ENCODE assay signal across 28 cellular contexts in the genomic region with DNA sequence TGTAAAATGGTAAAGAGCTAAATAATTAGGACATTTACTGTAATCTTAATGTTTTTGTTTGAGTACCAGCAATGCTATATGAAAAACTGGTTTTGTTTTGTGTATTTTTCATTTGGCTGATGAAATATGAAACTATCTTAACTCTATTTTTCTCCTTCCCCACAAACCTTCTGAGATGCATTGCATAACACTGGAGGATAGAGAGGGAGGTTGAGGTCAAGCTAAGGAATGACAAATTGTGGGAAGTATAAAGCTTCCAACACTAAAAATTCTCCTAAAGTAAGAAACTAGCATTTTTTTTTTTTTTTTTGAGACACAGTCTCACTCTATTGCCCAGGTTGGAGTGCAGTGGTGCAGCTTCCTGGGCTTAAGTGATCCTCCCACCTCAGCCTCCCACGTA. TPM values are rescaled to one million over a fixed set of nuclear protein-coding genes. Genes with fewer than 3 reads are reported as not detected.
DNase-seq lines count a peak whose midpoint lies in the region; TF ChIP-seq lines count a peak whose summit lies in the region.
"Had no signal": no experiment of that assay in that cellular context is flagged by ENCODE, and none has a peak within 500 bp of the region (broad histone marks: within the 10 kb centered on the region; RNA-seq: fewer than 3 reads in every experiment).

No MANE protein-coding gene starts in this region.

- no peaks in the 10 kb centered on the region for H4K20me1 ChIP-seq in osteoblast (ENCODE audit: insufficient read depth, low read length)

- H3K9me3 ChIP-seq in osteoblast (ENCODE audit: low read depth, low read length) (no peaks in the 10 kb centered on the region), left ventricle myocardium inferior (replicated peaks) (no peaks in the 10 kb centered on the region)
- H3K9me3 ChIP-seq: adrenal gland, lower lobe of right lung, tibial nerve had no signal

- no peaks in the 10 kb centered on the region for H3K36me3 ChIP-seq in osteoblast (ENCODE audit: insufficient read depth, low read length)
- H3K36me3 ChIP-seq in left ventricle myocardium inferior, result peaks cover 33% of the 10 kb centered on the region
- H3K36me3 ChIP-seq: adrenal gland had no signal

- H3K36me3 Mint-ChIP-seq in endothelial cell (ENCODE audit: low read depth, unreplicated experiment), result peaks cover 4% of the 10 kb centered on the region
- H3K36me3 Mint-ChIP-seq: natural killer cell treated with Interleukin-12 subunit alpha and Interleukin-12 subunit beta and Interleukin-15 and Interleukin-18, amount 100 ng/mL, for 72 hours had no signal

- H3K4me3 Mint-ChIP-seq in endothelial cell (ENCODE audit: unreplicated experiment), result no peak overlapping the region
- H3K4me3 Mint-ChIP-seq: activated CD4-positive, alpha-beta T cell treated with anti-CD3 and anti-CD28 coated beads, Interleukin-2, amount 10 ng/mL, durations not matched to agents 24 days and 14 days; activated T-cell treated with anti-CD3 and anti-CD28 coated beads, Interleukin-2, amount 50 U/mL, for 4 hours; CD4-positive, CD25-positive, alpha-beta regulatory T cell; effector memory CD8-positive, alpha-beta T cell; GM23338; natural killer cell treated with Interleukin-12 subunit alpha and Interleukin-12 subunit beta and Interleukin-15 and Interleukin-18, amount 100 ng/mL, for 72 hours had no signal

- H3K27ac Mint-ChIP-seq in endothelial cell (ENCODE audit: unreplicated experiment), result no peak overlapping the region
- H3K27ac Mint-ChIP-seq: activated CD4-positive, alpha-beta T cell treated with anti-CD3 and anti-CD28 coated beads, Interleukin-2, amount 10 ng/mL, durations not matched to agents 24 days and 14 days; CD4-positive, CD25-positive, alpha-beta regulatory T cell; effector memory CD8-positive, alpha-beta T cell; natural killer cell treated with Interleukin-12 subunit alpha and Interleukin-12 subunit beta and Interleukin-15 and Interleukin-18, amount 100 ng/mL, for 72 hours had no signal

- peaks cover 5% of the 10 kb centered on the region for H3K4me1 ChIP-seq in osteoblast (ENCODE audit: insufficient read depth, low read length)
- no peaks in the 10 kb centered on the region for H3K4me1 ChIP-seq in left ventricle myocardium inferior
- H3K4me1 ChIP-seq: adrenal gland, lower lobe of right lung, tibial nerve had no signal

- H3K27me3 Mint-ChIP-seq in endothelial cell (ENCODE audit: unreplicated experiment), result no peaks in the 10 kb centered on the region
- H3K27me3 Mint-ChIP-seq: activated CD4-positive, alpha-beta T cell treated with anti-CD3 and anti-CD28 coated beads, Interleukin-2, amount 10 ng/mL, durations not matched to agents 24 days and 14 days; CD4-positive, CD25-positive, alpha-beta regulatory T cell; effector memory CD8-positive, alpha-beta T cell; natural killer cell treated with Interleukin-12 subunit alpha and Interleukin-12 subunit beta and Interleukin-15 and Interleukin-18, amount 100 ng/mL, for 72 hours had no signal

- H3K79me2 ChIP-seq in osteoblast (ENCODE audit: insufficient read depth, low read length), result no peaks in the 10 kb centered on the region

- H2AFZ ChIP-seq in osteoblast (ENCODE audit: low read length), result no peak overlapping the region
- H2AFZ ChIP-seq: GM23338 had no signal

- H3K27ac ChIP-seq in osteoblast (ENCODE audit: low read depth, low read length) (no peak overlapping the region), left ventricle myocardium inferior (replicated peaks) (no peak overlapping the region)
- H3K27ac ChIP-seq: adrenal gland, coronary artery, KMS-11, lower lobe of right lung, tibial nerve had no signal

- no peak overlapping the region for H3K4me3 ChIP-seq in osteoblast (ENCODE audit: insufficient read depth, low read length)
- no peak overlapping the region for H3K4me3 ChIP-seq in left ventricle myocardium inferior
- H3K4me3 ChIP-seq: adrenal gland, coronary artery, GM12878, GM23338, lower lobe of right lung, tibial nerve had no signal

- H3K9me3 Mint-ChIP-seq in endothelial cell (ENCODE audit: unreplicated experiment), result no peaks in the 10 kb centered on the region
- H3K9me3 Mint-ChIP-seq: activated CD4-positive, alpha-beta T cell treated with anti-CD3 and anti-CD28 coated beads, Interleukin-2, amount 10 ng/mL, durations not matched to agents 24 days and 14 days; activated T-cell treated with anti-CD3 and anti-CD28 coated beads, Interleukin-2, amount 50 U/mL, for 4 hours; CD4-positive, CD25-positive, alpha-beta regulatory T cell; effector memory CD8-positive, alpha-beta T cell; GM23338; natural killer cell treated with Interleukin-12 subunit alpha and Interleukin-12 subunit beta and Interleukin-15 and Interleukin-18, amount 100 ng/mL, for 72 hours had no signal

- H3K4me2 ChIP-seq in osteoblast (ENCODE audit: insufficient read depth, low read length), result peak overlapping the region; percentile 18
- H3K4me2 ChIP-seq: GM23338, KMS-11 had no signal

- TF ChIP-seq CTCF in osteoblast (IDR thresholded peaks at IDR 0.05; ENCODE audit: extremely low read depth, low read depth, low read length), result no peak
- no peak for TF ChIP-seq CTCF in left ventricle myocardium inferior (IDR thresholded peaks at IDR 0.05; ENCODE audit: borderline replicate concordance)
- no peak for TF ChIP-seq CTCF in endothelial cell (IDR thresholded peaks at IDR 0.05; ENCODE audit: unreplicated experiment)

- DNase-seq in AG20443 (ENCODE audit: low spot score) (peak; percentile 51), NCI-H226 (peak; percentile 7), dedifferentiated amniotic fluid mesenchymal stem cell (ENCODE audit: extremely low spot score) (peak; percentile 31), osteoblast (ENCODE audit: insufficient read length, low spot score, missing footprints) (peak; percentile 80), left ventricle myocardium inferior (no peak), endothelial cell (ENCODE audit: low spot score) (no peak)
- DNase-seq in stimulated activated CD8-positive, alpha-beta memory T cell treated with anti-CD3 and anti-CD28 coated beads, Interleukin-4, amount 100 ng/mL, for 48 hours, result no peak
- no peak for DNase-seq in activated naive CD4-positive, alpha-beta T cell treated with anti-CD3 and anti-CD28 coated beads, Interleukin-2, amount 50 U/mL, for 16 hours
- DNase-seq: activated CD4-positive, alpha-beta T cell treated with anti-CD3 and anti-CD28 coated beads, Interleukin-2, amount 10 ng/mL, durations not matched to agents 24 days and 14 days; activated gamma-delta T cell treated with Interleukin-2 at 50 U/mL for 16 hours; activated T-cell treated with anti-CD3 and anti-CD28 coated beads, Interleukin-2, amount 50 U/mL, for 4 hours; CD4-positive, CD25-positive, alpha-beta regulatory T cell; DND-41; effector memory CD8-positive, alpha-beta T cell; lower lobe of right lung; NCI-H187; NCI-H2171; NCI-H524; SHP77 treated with DMSO at 0.1 percent for 48 hours; stimulated activated CD4-positive, alpha-beta T cell treated with anti-CD3 and anti-CD28 coated beads, Interleukin-2, amount 100 ng/mL, for 24 hours; T-helper 9 cell had no signal

- intact Hi-C loops in left ventricle myocardium inferior (cut with micrococcal nuclease), result no loop called here

- H3K4me1 Mint-ChIP-seq in endothelial cell (ENCODE audit: unreplicated experiment), result no peaks in the 10 kb centered on the region
- H3K4me1 Mint-ChIP-seq: activated CD4-positive, alpha-beta T cell treated with anti-CD3 and anti-CD28 coated beads, Interleukin-2, amount 10 ng/mL, durations not matched to agents 24 days and 14 days; CD4-positive, CD25-positive, alpha-beta regulatory T cell; GM23338 had no signal

- H3K27me3 ChIP-seq in osteoblast (ENCODE audit: insufficient read depth, low read length) (no peaks in the 10 kb centered on the region), left ventricle myocardium inferior (ENCODE audit: low read depth) (no peaks in the 10 kb centered on the region)
- H3K27me3 ChIP-seq: adrenal gland, tibial nerve had no signal

RNA-seq across cellular contexts. Expression of a gene that starts 31.5 kb away (rescaled TPM):
- total RNA-seq in osteoblast, result 66.6 and 72.0 TPM in 2 replicates
- 28.5 TPM for total RNA-seq in left ventricle myocardium inferior
- total RNA-seq in endothelial cell (ENCODE audit: unreplicated experiment), result 47.7 TPM

Comparison
In these comparisons a context has a peak if more than half of its experiments do, and no peak if none do; other contexts are left out.
1. DNase-seq: peak in AG20443 (single experiment), NCI-H226 (single experiment), dedifferentiated amniotic fluid mesenchymal stem cell (single experiment) and osteoblast (single experiment); none in left ventricle myocardium inferior (single experiment), endothelial cell (single experiment), stimulated activated CD8-positive, alpha-beta memory T cell treated with anti-CD3 and anti-CD28 coated beads, Interleukin-4, amount 100 ng/mL, for 48 hours (single experiment) and activated naive CD4-positive, alpha-beta T cell treated with anti-CD3 and anti-CD28 coated beads, Interleukin-2, amount 50 U/mL, for 16 hours (single experiment).